Comparison of ENCODE assay signal across 1 cellular context in the genomic region with DNA sequence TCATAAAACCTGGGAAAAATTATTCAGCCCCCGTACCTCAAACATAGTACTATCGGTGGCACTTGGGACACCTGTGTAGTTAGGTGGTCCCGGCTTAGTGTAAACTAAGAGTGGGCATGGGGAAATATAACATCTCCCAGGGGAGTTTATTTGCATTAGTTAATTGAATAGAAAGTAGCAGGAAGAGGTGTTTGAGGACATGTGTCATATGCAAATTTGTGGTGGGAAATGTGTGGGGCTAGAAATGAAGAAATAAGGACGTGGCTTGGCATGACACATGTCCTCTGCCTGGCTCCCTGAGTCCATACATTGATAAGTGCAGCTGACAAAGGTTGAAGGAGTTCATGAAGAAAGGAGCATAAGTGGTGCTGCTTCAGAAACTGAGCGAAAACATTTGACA.
TF ChIP-seq lines count a peak whose summit lies in the region.

No MANE protein-coding gene starts in this region.

TF ChIP-seq in H1, 55 proteins besides CTCF, POLR2A, EP300 and RAD21 (continued from another document):
- TF ChIP-seq BRCA1 (IDR thresholded peaks at IDR 0.05; ENCODE audit: low read depth, low read length): no peak
TF ChIP-seq in H1: peak in this region for 0.
